Comparison of ENCODE assay signal across 27 cellular contexts in genomic region chr4:98469776-98470175, GRCh38.
DNase-seq lines count a peak whose midpoint lies in the region; ATAC-seq, FAIRE-seq and TF ChIP-seq lines count a peak whose summit lies in the region.
"Had no signal": no experiment of that assay in that cellular context is flagged by ENCODE, and none has a peak within 500 bp of the region (broad histone marks: within the 10 kb centered on the region; RNA-seq: fewer than 3 reads in every experiment).

No MANE protein-coding gene starts in this region.

- no peak overlapping the region for H2BK12ac ChIP-seq in mesenchymal stem cell (ENCODE audit: low read length in 2 of 2)

- H4K20me1 ChIP-seq in GM23248 (ENCODE audit: insufficient read depth), result no peaks in the 10 kb centered on the region

- H3K27ac ChIP-seq in GM23248 (peak overlapping the region; percentile 82; the same call in 1 of the 2 replicates), mesenchymal stem cell (ENCODE audit: low read length, poor library complexity, severe bottlenecking) (peak overlapping the region; percentile 83)
- H3K27ac ChIP-seq: neural progenitor cell, right atrium auricular region, stomach, vagina had no signal

- 48 to 56% methylated on average over 3 of the region's 3 CpGs for WGBS in GM23248 (ENCODE audit: low coverage in 1 of 2, low lambda C conversion rate in 2 of 2, missing lambda C conversion rate in 2 of 2), 2 experiments
- WGBS in mesenchymal stem cell, result 70% methylated on average over 3 of the region's 3 CpGs

- peak overlapping the region; percentile 51 for H2AK5ac ChIP-seq in mesenchymal stem cell (ENCODE audit: low read length, severe bottlenecking)

- H3K4me2 ChIP-seq in GM23248 (ENCODE audit: unreplicated experiment) (no peak overlapping the region), mesenchymal stem cell (ENCODE audit: low read length, poor library complexity, severe bottlenecking) (no peak overlapping the region)
- H3K4me2 ChIP-seq: neural progenitor cell had no signal

- in situ Hi-C loops in GM23248 (cut with MboI), result loop anchor here (25.0 kb wide), 2 partner anchors 193 to 943 kb away; partner anchors contain the start of gene TSPAN5

- H3K27me3 Mint-ChIP-seq in brain (no peaks in the 10 kb centered on the region), osteocyte (ENCODE audit: unreplicated experiment) (no peaks in the 10 kb centered on the region)
- H3K27me3 Mint-ChIP-seq: CD8-positive, alpha-beta memory T cell had no signal

- no peaks in the 10 kb centered on the region for H3K9me2 ChIP-seq in GM23248 (ENCODE audit: insufficient read depth)

- H3K79me2 ChIP-seq in GM23248 (ENCODE audit: insufficient read depth), result peaks cover 13% of the 10 kb centered on the region; the same call in 1 of the 2 replicates

- H3K4me3 Mint-ChIP-seq in brain (no peak overlapping the region), osteocyte (ENCODE audit: unreplicated experiment) (no peak overlapping the region)
- H3K4me3 Mint-ChIP-seq: activated T-cell treated with anti-CD3 and anti-CD28 coated beads, Interleukin-2, amount 50 U/mL, for 4 hours; H9; neural progenitor cell; T-helper 1 cell treated with Interleukin-12 subunit alpha and Interleukin-12 subunit beta and Interleukin-4 antibody, amounts not matched to agents 30 μg/mL and 1 μg/mL, for 36 hours had no signal

- no peak for FAIRE-seq in H54 (lab: Jason Lieb, UNC)
- FAIRE-seq: islet of Langerhans had no signal

- DNase-seq in GM23248 (peak; percentile 23), mesenchymal stem cell (no peak), osteocyte (ENCODE audit: extremely low spot score, unreplicated experiment) (no peak), NCI-H2107 treated with DMSO at 0.1 percent for 48 hours (lab: John Stamatoyannopoulos, UW; ENCODE audit: unreplicated experiment) (no peak), kidney glomerular epithelial cell (lab: John Stamatoyannopoulos, UW) (no peak), H54 (ENCODE audit: insufficient read length, low spot score) (no peak)
- DNase-seq: activated CD4-positive, CD25-positive, alpha-beta regulatory T cell; activated naive CD4-positive, alpha-beta T cell; activated T-cell treated with anti-CD3 and anti-CD28 coated beads, Interleukin-2, amount 50 U/mL, for 4 hours; BE2C; CD8-positive, alpha-beta memory T cell; DMS153; H9; Karpas-422; NCI-H1417; NCI-H2029; NCI-H524 treated with DMSO at 0.1 percent for 48 hours; Right ventricle myocardium superior; stomach had no signal

- no peak overlapping the region for H2BK120ac ChIP-seq in mesenchymal stem cell (ENCODE audit: low read depth, low read length)

- no peak for TF ChIP-seq POLR2A in H54 (IDR thresholded peaks at IDR 0.05; ENCODE audit: low read depth, low read length)

- no peak overlapping the region for H3K23ac ChIP-seq in mesenchymal stem cell (ENCODE audit: low read length in 2 of 2)

- no peak overlapping the region for H2AFZ ChIP-seq in GM23248
- H2AFZ ChIP-seq in mesenchymal stem cell (ENCODE audit: low read depth, low read length), result no peak overlapping the region
- H2AFZ ChIP-seq: neural progenitor cell had no signal

- H3K4ac ChIP-seq in mesenchymal stem cell (ENCODE audit: low read depth in 1 of 2, low read length in 2 of 2), result no peak overlapping the region

- no peak overlapping the region for H2BK15ac ChIP-seq in mesenchymal stem cell (ENCODE audit: low read depth, poor library complexity, severe bottlenecking)

- H3K36me3 Mint-ChIP-seq in brain (peaks cover 51% of the 10 kb centered on the region), osteocyte (ENCODE audit: unreplicated experiment) (peaks cover 38% of the 10 kb centered on the region)

- H3K9me3 ChIP-seq in GM23248 (ENCODE audit: low read depth), result no peaks in the 10 kb centered on the region
- H3K9me3 ChIP-seq in mesenchymal stem cell (ENCODE audit: control insufficient read depth, low read length), result no peaks in the 10 kb centered on the region
- H3K9me3 ChIP-seq: BE2C, right atrium auricular region, stomach, vagina had no signal

- H3K18ac ChIP-seq in mesenchymal stem cell (ENCODE audit: low read depth in 1 of 2, low read length in 2 of 2), result no peak overlapping the region

- H2BK5ac ChIP-seq in mesenchymal stem cell (ENCODE audit: low read depth, low read length, poor library complexity, severe bottlenecking), result no peak overlapping the region

- H3K4me1 Mint-ChIP-seq in brain (peaks cover 25% of the 10 kb centered on the region), osteocyte (ENCODE audit: unreplicated experiment) (peaks cover 35% of the 10 kb centered on the region)

- no peak overlapping the region for H4K91ac ChIP-seq in mesenchymal stem cell (ENCODE audit: low read length)

- no peak overlapping the region for H3K14ac ChIP-seq in mesenchymal stem cell (ENCODE audit: low read length in 2 of 2)

- no peak overlapping the region for H3K9ac ChIP-seq in GM23248
- H3K9ac ChIP-seq in mesenchymal stem cell (ENCODE audit: low read length), result peak overlapping the region; percentile 60
- H3K9ac ChIP-seq: neural progenitor cell had no signal

- H3K4me3 ChIP-seq in GM23248 (no peak overlapping the region), mesenchymal stem cell (ENCODE audit: insufficient read depth in 1 of 2, low read depth in 1 of 2, low read length in 2 of 2) (no peak overlapping the region)
- H3K4me3 ChIP-seq: neural progenitor cell, right atrium auricular region, stomach, vagina had no signal

- H3K27ac Mint-ChIP-seq in brain (peak overlapping the region in 3 of 5 experiments; percentile 11 to 41 (median 21)), osteocyte (ENCODE audit: unreplicated experiment) (peak overlapping the region; percentile 82)
- H3K27ac Mint-ChIP-seq: H9; neural progenitor cell; T-helper 1 cell treated with Interleukin-12 subunit alpha and Interleukin-12 subunit beta and Interleukin-4 antibody, amounts not matched to agents 30 μg/mL and 1 μg/mL, for 36 hours had no signal

- TF ChIP-seq CTCF in brain (conservative IDR thresholded peaks at IDR 0.05), result no peak
- no peak for TF ChIP-seq CTCF in osteocyte (IDR thresholded peaks at IDR 0.05)

- H3K4me1 ChIP-seq in GM23248 (ENCODE audit: insufficient read depth) (peaks cover 34% of the 10 kb centered on the region), mesenchymal stem cell (ENCODE audit: control insufficient read depth, insufficient read depth, low read depth, low read length) (peaks cover 9% of the 10 kb centered on the region)
- H3K4me1 ChIP-seq: BE2C, neural progenitor cell had no signal

- ATAC-seq in GM21786 (IDR thresholded peaks at IDR 0.05; ENCODE audit: unreplicated experiment), result no peak
- ATAC-seq: activated T-cell treated with anti-CD3 and anti-CD28 coated beads, Interleukin-2, amount 50 U/mL, for 4 hours; SK-N-SH treated with all-trans-retinoic acid at 6 μM for 48 hours had no signal

- H3F3A ChIP-seq in GM23248 (ENCODE audit: insufficient read depth), result peaks cover 34% of the 10 kb centered on the region

- H3K9me3 Mint-ChIP-seq in brain, result peaks cover 0 to 3% (median 0%) of the 10 kb centered on the region in 5 experiments
- no peaks in the 10 kb centered on the region for H3K9me3 Mint-ChIP-seq in osteocyte (ENCODE audit: unreplicated experiment)
- H3K9me3 Mint-ChIP-seq: activated T-cell treated with anti-CD3 and anti-CD28 coated beads, Interleukin-2, amount 50 U/mL, for 4 hours; CD8-positive, alpha-beta memory T cell; H9; neural progenitor cell; T-helper 1 cell treated with Interleukin-12 subunit alpha and Interleukin-12 subunit beta and Interleukin-4 antibody, amounts not matched to agents 30 μg/mL and 1 μg/mL, for 36 hours had no signal

- no peak overlapping the region for H4K8ac ChIP-seq in mesenchymal stem cell (ENCODE audit: low read length)

- no peaks in the 10 kb centered on the region for H3K27me3 ChIP-seq in GM23248 (replicated peaks; ENCODE audit: insufficient read depth)
- no peaks in the 10 kb centered on the region for H3K27me3 ChIP-seq in mesenchymal stem cell (ENCODE audit: control insufficient read depth in 1 of 2, insufficient read depth in 1 of 2, low read length in 2 of 2)
- H3K27me3 ChIP-seq: BE2C, neural progenitor cell, right atrium auricular region, stomach, vagina had no signal

- H3K36me3 ChIP-seq in GM23248 (ENCODE audit: low read depth) (peaks cover 12% of the 10 kb centered on the region; the same call in 1 of the 2 replicates), mesenchymal stem cell (ENCODE audit: control insufficient read depth in 1 of 2, insufficient read depth in 2 of 2, low read depth in 1 of 2, low read length in 2 of 2) (peaks cover 8 to 35% of the 10 kb centered on the region in 2 experiments)
- H3K36me3 ChIP-seq: BE2C, neural progenitor cell, right atrium auricular region had no signal

- H3K79me1 ChIP-seq in mesenchymal stem cell (replicated peaks; ENCODE audit: low read length, poor library complexity, severe bottlenecking), result peaks cover 10% of the 10 kb centered on the region
